ENCODE assay signal across 8 cellular contexts in genomic region chr3:195542691-195543641, GRCh38. TPM values are rescaled to one million over a fixed set of nuclear protein-coding genes. Genes with fewer than 3 reads are reported as not detected.
A peak's percentile ranks its signal among the peaks of the same experiment; 100 is the strongest.
DNase-seq lines count a peak whose midpoint lies in the region; ATAC-seq and TF ChIP-seq lines count a peak whose summit lies in the region.

TSS of gene PPP1R2 (minus strand) at chr3:195543325. CDS start at chr3:195543025, 300 bp downstream.

- in situ Hi-C loops in transverse colon (cut with MboI; ENCODE audit: low pct_ligation_motif_present in 1 of 4, low pct_unique_long_range_greater_than_20kb in 1 of 4, low sequenced_read_pairs in 3 of 4): loop anchor here in 3 of 4 donors (25.0 kb wide), 2 partner anchors 856 to 881 kb away; partner anchors contain the start of genes FAM43A (in 2 of the 3) and LSG1 (in 1 of the 3)

- peak; percentile 97 for TF ChIP-seq POLR2A in transverse colon (IDR thresholded peaks at IDR 0.05)

- no peaks in the 10 kb centered on the region for H3K9me3 ChIP-seq in adipocyte (ENCODE audit: control insufficient read depth, low read length)
- H3K9me3 ChIP-seq in cardiac muscle cell (ENCODE audit: low read depth): no peaks in the 10 kb centered on the region
- H3K9me3 ChIP-seq in transverse colon: no peaks in the 10 kb centered on the region

- H3K27ac ChIP-seq in cardiac muscle cell: peak within 1 kb of the TSS; percentile 97
- H3K27ac ChIP-seq in transverse colon: peak within 1 kb of the TSS; percentile 94 to 98 (median 96)

- WGBS in transverse colon (ENCODE audit: low coverage in 1 of 2), 2 donors: 1 to 20% methylated on average over 2 to 100 of the region's 105 CpGs

- H3K9ac ChIP-seq in adipocyte (ENCODE audit: low read length): peak within 1 kb of the TSS; percentile 97

- intact Hi-C loops in transverse colon (cut with DNase I; ENCODE audit: low total_unique reads): loop anchor here (5.0 to 10.0 kb wide), 2 partner anchors 101 to 858 kb away; partner anchors contain the start of genes ACAP2 and FAM43A

- TF ChIP-seq CTCF in GM12865 (IDR thresholded peaks at IDR 0.05; ENCODE audit: insufficient read depth, low read depth, low read length, missing control alignments) (no peak), cardiac muscle cell (IDR thresholded peaks at IDR 0.05; ENCODE audit: low read depth, low read length) (no peak), transverse colon (IDR thresholded peaks at IDR 0.05) (no peak)

- H3K4me1 ChIP-seq in adipocyte (ENCODE audit: control insufficient read depth, insufficient read depth, low read length): peaks cover 38% of the 10 kb centered on the region
- peaks cover 22% of the 10 kb centered on the region for H3K4me1 ChIP-seq in cardiac muscle cell (ENCODE audit: low read depth)
- peaks cover 11 to 68% (median 42%) of the 10 kb centered on the region in 4 donors for H3K4me1 ChIP-seq in transverse colon

- peak; percentile 96 for DNase-seq in GM12865 (ENCODE audit: low read depth)
- peak; percentile 93 to 97 (median 97) for DNase-seq in NCI-H1417 (lab: John Stamatoyannopoulos, UW)
- DNase-seq in T follicular helper cell (ENCODE audit: low read depth): peak; percentile 90
- DNase-seq in adipocyte (ENCODE audit: low read depth): peak; percentile 99
- DNase-seq in cardiac muscle cell (ENCODE audit: low read depth in 1 of 2, low spot score in 1 of 2): peak; percentile 94 to 97
- DNase-seq in pons (ENCODE audit: low spot score): peak; percentile 88
- peak; percentile 95 for DNase-seq in transverse colon

- H3K27me3 ChIP-seq in adipocyte (replicated peaks; ENCODE audit: control insufficient read depth, insufficient read depth, low read length): no peaks in the 10 kb centered on the region
- no peaks in the 10 kb centered on the region for H3K27me3 ChIP-seq in cardiac muscle cell
- H3K27me3 ChIP-seq in transverse colon: no peaks in the 10 kb centered on the region

- peak; percentile 79 for ATAC-seq in HG02759 (IDR thresholded peaks at IDR 0.05; ENCODE audit: unreplicated experiment)

- no peak for TF ChIP-seq EP300 in transverse colon (IDR thresholded peaks at IDR 0.05; ENCODE audit: low read depth)

- H3K4me3 ChIP-seq in GM12865 (ENCODE audit: low read depth, low read length): peak within 1 kb of the TSS; percentile 90
- H3K4me3 ChIP-seq in adipocyte (ENCODE audit: low read length): peak within 1 kb of the TSS; percentile 94
- peak within 1 kb of the TSS; percentile 65 for H3K4me3 ChIP-seq in cardiac muscle cell
- H3K4me3 ChIP-seq in transverse colon: peak within 1 kb of the TSS; percentile 73 to 94 (median 82)

- H3K36me3 ChIP-seq in adipocyte (ENCODE audit: control insufficient read depth, insufficient read depth, low read length, severe bottlenecking) (no peaks in the 10 kb centered on the region), cardiac muscle cell (no peaks in the 10 kb centered on the region), transverse colon (no peaks in the 10 kb centered on the region)

RNA-seq across cellular contexts. Expression of gene PPP1R2, which starts in this region (rescaled TPM):
- total RNA-seq in cardiac muscle cell: 127 and 474 TPM in 2 replicates
- polyA plus RNA-seq in cardiac muscle cell: 63.0 and 87.0 TPM in 2 replicates
- 100 to 1,000 TPM in 1 of 4 donors, 10 to 100 TPM in 3; 50.7 to 143 (median 59.4) TPM for total RNA-seq in transverse colon

Comparison
In these comparisons a context has a peak if more than half of its experiments do, and no peak if none do; other contexts are left out.
1. Peak in every context shown above with its lines: DNase-seq, ATAC-seq, H3K4me3 ChIP-seq and H3K27ac ChIP-seq.